Comparison of ENCODE assay signal across 8 cellular contexts in the genomic region with DNA sequence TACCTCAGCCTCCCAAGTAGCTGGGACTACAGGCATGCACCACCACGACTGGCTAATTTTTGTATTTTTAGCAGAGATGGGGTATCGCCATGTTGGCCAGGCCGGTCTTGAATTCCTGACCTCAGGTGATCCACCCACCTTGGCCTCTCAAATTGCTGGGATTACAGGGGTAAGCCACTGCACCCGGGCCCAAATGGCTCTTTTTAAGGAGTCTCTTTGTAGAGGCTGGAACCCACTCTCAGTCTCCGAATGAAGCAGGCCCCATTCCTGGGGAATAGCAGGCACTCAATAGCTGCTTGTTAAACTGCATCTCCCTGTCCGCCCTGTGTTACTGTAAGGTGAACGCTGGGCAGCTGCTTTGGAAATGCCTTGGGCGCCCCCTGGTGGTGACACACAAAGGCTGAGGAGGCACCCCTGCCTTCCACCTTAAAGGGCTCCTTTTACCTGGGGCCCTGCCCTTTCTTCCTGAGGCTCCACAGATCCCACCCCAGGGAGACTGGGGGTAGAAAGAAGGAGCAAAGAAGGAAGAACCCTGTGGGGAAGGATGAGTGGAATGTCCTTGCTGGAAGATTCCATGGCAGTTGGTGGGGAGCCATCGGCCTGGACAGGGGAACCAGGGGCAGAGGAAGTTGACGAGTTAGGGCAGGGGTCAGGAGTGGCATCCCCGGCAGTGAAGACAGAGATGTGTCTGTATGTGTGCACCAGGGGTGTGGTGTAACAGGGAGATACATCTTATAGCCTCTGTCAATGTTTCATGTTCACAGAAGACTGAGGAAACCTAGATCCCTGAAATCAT. TPM values are rescaled to one million over a fixed set of nuclear protein-coding genes. Genes with fewer than 3 reads are reported as not detected.
DNase-seq lines count a peak whose midpoint lies in the region; ATAC-seq and TF ChIP-seq lines count a peak whose summit lies in the region.

No MANE protein-coding gene starts in this region.

- peaks cover 6% of the 10 kb centered on the region for H3K36me3 Mint-ChIP-seq in CD4-positive, CD25-positive, alpha-beta regulatory T cell

- H3K4me1 Mint-ChIP-seq in CD4-positive, CD25-positive, alpha-beta regulatory T cell: peaks cover 0 to 39% (median 24%) of the 10 kb centered on the region in 4 donors

- peak; percentile 95 for TF ChIP-seq CTCF in cardiac fibroblast (IDR thresholded peaks at IDR 0.05; ENCODE audit: low read depth, low read length)

- no peaks in the 10 kb centered on the region for H3K9me3 Mint-ChIP-seq in CD4-positive, CD25-positive, alpha-beta regulatory T cell

- H3K9me3 ChIP-seq in CD4-positive, CD25-positive, alpha-beta regulatory T cell (ENCODE audit: control insufficient read depth in 2 of 2, low read length in 2 of 2): no peaks in the 10 kb centered on the region

- H3K36me3 ChIP-seq in CD4-positive, CD25-positive, alpha-beta regulatory T cell (ENCODE audit: control insufficient read depth, insufficient read depth, low read length): no peaks in the 10 kb centered on the region

- H3K27ac ChIP-seq in CD4-positive, CD25-positive, alpha-beta regulatory T cell (ENCODE audit: insufficient read depth, low read length, poor library complexity, severe bottlenecking): no peak overlapping the region

- H3K27me3 ChIP-seq in CD4-positive, CD25-positive, alpha-beta regulatory T cell (ENCODE audit: control insufficient read depth, insufficient read depth, low read length): no peaks in the 10 kb centered on the region

- H3K4me1 ChIP-seq in CD4-positive, CD25-positive, alpha-beta regulatory T cell (ENCODE audit: control insufficient read depth, insufficient read depth, low read length, poor library complexity, severe bottlenecking): peaks cover 14% of the 10 kb centered on the region

- H3K4me3 ChIP-seq in CD4-positive, CD25-positive, alpha-beta regulatory T cell (ENCODE audit: low read depth, low read length): no peak overlapping the region
- no peak overlapping the region for H3K4me3 ChIP-seq in cardiac fibroblast (replicated peaks in 1 of 2; ENCODE audit: low read depth in 2 of 2, low read length in 2 of 2)

- no peaks in the 10 kb centered on the region for H3K27me3 Mint-ChIP-seq in CD4-positive, CD25-positive, alpha-beta regulatory T cell

- H3K4me3 Mint-ChIP-seq in CD4-positive, CD25-positive, alpha-beta regulatory T cell: peak overlapping the region in 2 of 4 donors; percentile 75 to 89

- DNase-seq in CD4-positive, CD25-positive, alpha-beta regulatory T cell: peak; percentile 79 to 88 (median 86)
- DNase-seq in NCI-H345 treated with DMSO at 0.1 percent for 48 hours (lab: John Stamatoyannopoulos, UW; ENCODE audit: unreplicated experiment) (peak; percentile 68), cardiac fibroblast (ENCODE audit: low read depth in 2 of 2) (peak; percentile 86 to 88), kidney glomerular epithelial cell (lab: John Stamatoyannopoulos, UW) (peak; percentile 49)
- DNase-seq in stimulated activated CD4-positive, alpha-beta T cell treated with anti-CD3 and anti-CD28 coated beads, Interleukin-1b, Interleukin-23, amount 100 ng/mL, for 48 hours: peak; percentile 89

- ATAC-seq in CD4-positive, CD25-positive, alpha-beta regulatory T cell (ENCODE audit: low read depth in 2 of 2): peak; percentile 90 to 91
- ATAC-seq in HG02759 (IDR thresholded peaks at IDR 0.05; ENCODE audit: unreplicated experiment) (peak; percentile 61), HG03442 (IDR thresholded peaks at IDR 0.05; ENCODE audit: unreplicated experiment) (no peak)
- ATAC-seq in activated CD4-positive, CD25-positive, alpha-beta regulatory T cell treated with anti-CD3 and anti-CD28 coated beads, Interleukin-2, amount 50 U/mL, for 24 hours: peak; percentile 97 to 98

- H3K27ac Mint-ChIP-seq in CD4-positive, CD25-positive, alpha-beta regulatory T cell: peak overlapping the region in 1 of 3 donors; percentile 43

RNA-seq across cellular contexts. Expression of gene SP2, which starts 6.1 kb away (rescaled TPM):
- total RNA-seq in CD4-positive, CD25-positive, alpha-beta regulatory T cell: 35.0 TPM
- 1 to 10 TPM; 6.2 to 7.5 (median 6.6) TPM for polyA plus RNA-seq in CD4-positive, CD25-positive, alpha-beta regulatory T cell

RNA-seq across cellular contexts. Expression of gene SP6, which starts 39.0 kb away (rescaled TPM):
- 0.17 TPM for total RNA-seq in CD4-positive, CD25-positive, alpha-beta regulatory T cell
- polyA plus RNA-seq in CD4-positive, CD25-positive, alpha-beta regulatory T cell: not detected

RNA-seq across cellular contexts. Expression of gene SCRN2, which starts 48.9 kb away (rescaled TPM):
- 24.4 TPM for total RNA-seq in CD4-positive, CD25-positive, alpha-beta regulatory T cell
- 10 to 100 TPM; 15.9 to 30.9 (median 21.2) TPM for polyA plus RNA-seq in CD4-positive, CD25-positive, alpha-beta regulatory T cell

RNA-seq across cellular contexts. Expression of gene PNPO, which starts 51.4 kb away (rescaled TPM):
- total RNA-seq in CD4-positive, CD25-positive, alpha-beta regulatory T cell: 7.8 TPM
- polyA plus RNA-seq in CD4-positive, CD25-positive, alpha-beta regulatory T cell: 10 to 100 TPM; 18.3 to 25.5 (median 19.0) TPM

RNA-seq across cellular contexts. Expression of gene LRRC46, which starts 58.5 kb away (rescaled TPM):
- 0.20 TPM for total RNA-seq in CD4-positive, CD25-positive, alpha-beta regulatory T cell
- polyA plus RNA-seq in CD4-positive, CD25-positive, alpha-beta regulatory T cell: under 1 TPM; 0.11 to 0.48 (median 0.21) TPM
